11 cellular contexts compared by ENCODE assay signal in genomic region chr15:64462492-64462891, GRCh38. TPM values are rescaled to one million over a fixed set of nuclear protein-coding genes. Genes with fewer than 3 reads are reported as not detected.
A peak's percentile ranks its signal among the peaks of the same experiment; 100 is the strongest.
DNase-seq lines count a peak whose midpoint lies in the region; ATAC-seq, FAIRE-seq and TF ChIP-seq lines count a peak whose summit lies in the region.
"Had no signal": no experiment of that assay in that cellular context is flagged by ENCODE, and none has a peak within 500 bp of the region (broad histone marks: within the 10 kb centered on the region; RNA-seq: fewer than 3 reads in every experiment).

No MANE protein-coding gene starts in this region.

- TSS peak; percentile 40 for BruUV-seq in HepG2 (replicated peaks; lab: Mats Ljungman, UMichigan)

- TF ChIP-seq POLR2A in HepG2 (IDR thresholded peaks at IDR 0.05; ENCODE audit: insufficient read depth in 1 of 2, low read depth in 2 of 2, low read length in 2 of 2), result no peak
- TF ChIP-seq POLR2A in right lobe of liver (IDR thresholded peaks at IDR 0.05), result no peak
- no peak for TF ChIP-seq POLR2A in vagina (IDR thresholded peaks at IDR 0.05)

- no peak overlapping the region for H2AFZ ChIP-seq in HepG2 (ENCODE audit: low read length)

- H3K27ac ChIP-seq in HepG2 (ENCODE audit: extremely low read length, insufficient read depth, low read length) (no peak overlapping the region), right lobe of liver (no peak overlapping the region), vagina (peak overlapping the region; percentile 93)

- H3K4me1 Mint-ChIP-seq in activated naive CD8-positive, alpha-beta T cell treated with anti-CD3 and anti-CD28 coated beads, Interleukin-2, amount 50 U/mL, for 24 hours, result peaks cover 83% of the 10 kb centered on the region
- peaks cover 41% of the 10 kb centered on the region for H3K4me1 Mint-ChIP-seq in memory B cell

- no peak for FAIRE-seq in HepG2 (lab: Jason Lieb, UNC)
- FAIRE-seq: H54, islet of Langerhans had no signal

- no peak for TF ChIP-seq CTCF in HepG2 (CRISPR knock-in tag; IDR thresholded peaks at IDR 0.05)
- TF ChIP-seq CTCF in right lobe of liver (IDR thresholded peaks at IDR 0.05), result no peak
- TF ChIP-seq CTCF in vagina (IDR thresholded peaks at IDR 0.05), result no peak

- CTCF ChIA-PET in HepG2 (lab: Yijun Ruan, JAX; ENCODE audit: low intra/inter-chr PET ratio, low total read pairs), result no interaction called here

- H3K27me3 ChIP-seq in HepG2 (ENCODE audit: control insufficient read depth in 1 of 2, insufficient read depth in 2 of 2, low read length in 2 of 2), result no peaks in the 10 kb centered on the region
- H3K27me3 ChIP-seq in right lobe of liver, result no peaks in the 10 kb centered on the region
- H3K27me3 ChIP-seq in vagina, result no peaks in the 10 kb centered on the region

- H3K36me3 ChIP-seq in HepG2 (replicated peaks in 1 of 2; ENCODE audit: control insufficient read depth in 1 of 2, insufficient read depth in 2 of 2, low read length in 2 of 2) (no peaks in the 10 kb centered on the region; a peak in 1 of 5 replicates), right lobe of liver (no peaks in the 10 kb centered on the region), vagina (no peaks in the 10 kb centered on the region)

- H3K4me3 Mint-ChIP-seq in activated naive CD8-positive, alpha-beta T cell treated with anti-CD3 and anti-CD28 coated beads, Interleukin-2, amount 50 U/mL, for 24 hours, result peak overlapping the region; percentile 84
- peak overlapping the region; percentile 89 for H3K4me3 Mint-ChIP-seq in memory B cell

- no peak for DNase-seq in HepG2 (ENCODE audit: low spot score)
- DNase-seq in right lobe of liver, result no peak
- no peak for DNase-seq in activated naive CD8-positive, alpha-beta T cell treated with anti-CD3 and anti-CD28 coated beads, Interleukin-2, amount 50 U/mL, for 24 hours
- DNase-seq in memory B cell (ENCODE audit: low spot score in 2 of 2), result no peak
- no peak for DNase-seq in vagina (ENCODE audit: extremely low spot score in 2 of 2)
- DNase-seq in cerebellar nuclear complex (lab: John Stamatoyannopoulos, UW), result no peak
- DNase-seq in effector CD8-positive, alpha-beta T cell (lab: John Stamatoyannopoulos, UW), result no peak
- DNase-seq in activated effector memory CD4-positive, alpha-beta T cell treated with anti-CD3 and anti-CD28 coated beads, Interleukin-2, amount 50 U/mL, for 16 hours, result no peak
- DNase-seq: effector CD4-positive, alpha-beta T cell had no signal

- peaks cover 18% of the 10 kb centered on the region for H3K36me3 Mint-ChIP-seq in activated naive CD8-positive, alpha-beta T cell treated with anti-CD3 and anti-CD28 coated beads, Interleukin-2, amount 50 U/mL, for 24 hours (ENCODE audit: low read depth)
- no peaks in the 10 kb centered on the region for H3K36me3 Mint-ChIP-seq in memory B cell

- in situ Hi-C loops in HepG2 (cut with HindIII; ENCODE audit: extremely low pct_ligation_motif_present, low pct_unique_long_range_greater_than_20kb), result no loop called here

- H4K20me1 ChIP-seq in HepG2 (ENCODE audit: insufficient read depth, low read length), result peaks cover 11% of the 10 kb centered on the region; the same call in 1 of the 2 replicates

- no peaks in the 10 kb centered on the region for H3K9me3 Mint-ChIP-seq in activated naive CD8-positive, alpha-beta T cell treated with anti-CD3 and anti-CD28 coated beads, Interleukin-2, amount 50 U/mL, for 24 hours
- H3K9me3 Mint-ChIP-seq in memory B cell, result no peaks in the 10 kb centered on the region

- TF ChIP-seq EP300 in HepG2 (IDR thresholded peaks at IDR 0.05; ENCODE audit: low read depth in 2 of 2, low read length in 2 of 2), result no peak
- TF ChIP-seq EP300 in HepG2 (CRISPR knock-in tag; IDR thresholded peaks at IDR 0.05; ENCODE audit: borderline replicate concordance), result no peak

- H3K4me3 ChIP-seq in HepG2 (replicated peaks in 1 of 3; ENCODE audit: insufficient read depth in 1 of 3, low read depth in 2 of 3, low read length in 3 of 3) (no peak overlapping the region), right lobe of liver (no peak overlapping the region), vagina (no peak overlapping the region)

- ATAC-seq in HepG2, result no peak
- ATAC-seq in right lobe of liver, result no peak
- no peak for ATAC-seq in activated naive CD8-positive, alpha-beta T cell treated with anti-CD3 and anti-CD28 coated beads, Interleukin-2, amount 50 U/mL, for 24 hours
- no peak for ATAC-seq in memory B cell (ENCODE audit: low read depth)

- peaks cover 41% of the 10 kb centered on the region for H3K79me2 ChIP-seq in HepG2 (ENCODE audit: insufficient read depth, low read length)

- intact Hi-C loops in HepG2 (cut with micrococcal nuclease; ENCODE audit: unreplicated experiment), result no loop called here
- intact Hi-C loops in right lobe of liver (cut with DNase I), result no loop called here
- intact Hi-C loops in vagina (cut with DNase I), result loop anchor here (5.0 kb wide), 1 partner anchor 960 kb away; the partner anchor contains the start of gene USP3

- H3K9me3 ChIP-seq in HepG2 (ENCODE audit: low read length), result no peaks in the 10 kb centered on the region
- H3K9me3 ChIP-seq in right lobe of liver, result peaks cover 0 to 2% (median 0%) of the 10 kb centered on the region in 4 donors
- no peaks in the 10 kb centered on the region for H3K9me3 ChIP-seq in vagina

- H3K4me1 ChIP-seq in HepG2 (ENCODE audit: insufficient read depth, low read length) (peaks cover 63% of the 10 kb centered on the region), right lobe of liver (peaks cover 0 to 35% (median 7%) of the 10 kb centered on the region in 4 donors), vagina (peaks cover 73% of the 10 kb centered on the region)

- TF ChIP-seq RAD21 in HepG2 (CRISPR knock-in tag; IDR thresholded peaks at IDR 0.05), result no peak

- H3K27ac Mint-ChIP-seq in activated naive CD8-positive, alpha-beta T cell treated with anti-CD3 and anti-CD28 coated beads, Interleukin-2, amount 50 U/mL, for 24 hours, result no peak overlapping the region
- no peak overlapping the region for H3K27ac Mint-ChIP-seq in memory B cell

- H3K9ac ChIP-seq in HepG2 (ENCODE audit: insufficient read depth, low read depth, low read length), result no peak overlapping the region

- H3K27me3 Mint-ChIP-seq in activated naive CD8-positive, alpha-beta T cell treated with anti-CD3 and anti-CD28 coated beads, Interleukin-2, amount 50 U/mL, for 24 hours, result no peaks in the 10 kb centered on the region
- H3K27me3 Mint-ChIP-seq in memory B cell, result no peaks in the 10 kb centered on the region

- POLR2A ChIA-PET in HepG2 (lab: Yijun Ruan, JAX), result no interaction called here

- peak overlapping the region; percentile 85 for H3K4me2 ChIP-seq in HepG2 (ENCODE audit: low read depth, low read length)

TF ChIP-seq in HepG2, 621 proteins besides CTCF, POLR2A, EP300 and RAD21 (continues in another document):
- no peak for TF ChIP-seq MXI1 (IDR thresholded peaks at IDR 0.05; ENCODE audit: borderline replicate concordance, low read depth, low read length)
- no peak for TF ChIP-seq E2F1 (CRISPR knock-in tag; IDR thresholded peaks at IDR 0.05)
- TF ChIP-seq ZNF335 (CRISPR knock-in tag; IDR thresholded peaks at IDR 0.05), result no peak
- TF ChIP-seq HDAC1 (CRISPR knock-in tag; IDR thresholded peaks at IDR 0.05), result no peak
- no peak for TF ChIP-seq ZSCAN20 (CRISPR knock-in tag; IDR thresholded peaks at IDR 0.05; ENCODE audit: borderline replicate concordance)
- no peak for TF ChIP-seq STAG1 (CRISPR knock-in tag; IDR thresholded peaks at IDR 0.05)
- TF ChIP-seq ZNF367 (CRISPR knock-in tag; IDR thresholded peaks at IDR 0.05; ENCODE audit: borderline replicate concordance), result no peak
- TF ChIP-seq PBX2 (CRISPR knock-in tag; IDR thresholded peaks at IDR 0.05), result no peak

RNA-seq across cellular contexts. Expression of gene ZNF609, which starts 2.1 kb away (rescaled TPM):
- 8.9 and 9.1 TPM in 2 replicates for total RNA-seq in HepG2 (2016; rRNA removed; fragmentation: Illumina TruSeq; extraction: Trizol)
- 16.4 and 18.8 TPM in 2 replicates for total RNA-seq in HepG2 (2016; cell fraction: cytosol; rRNA removed; fragmentation: Illumina TruSeq; extraction: Trizol; ENCODE audit: low read depth)
- 7.5 and 8.4 TPM in 2 replicates for total RNA-seq in HepG2 (2016; cell fraction: insoluble cytoplasmic fraction; rRNA removed; fragmentation: Illumina TruSeq; extraction: Trizol)
- total RNA-seq in HepG2 (2016; cell fraction: membrane; rRNA removed; fragmentation: Illumina TruSeq; extraction: Trizol), result 9.1 and 10.8 TPM in 2 replicates
- 9.9 and 12.6 TPM in 2 replicates for total RNA-seq in HepG2 (2016; cell fraction: nucleus; rRNA removed; fragmentation: Illumina TruSeq; extraction: Trizol)
- 9.9 and 11.5 TPM in 2 replicates for polyA plus RNA-seq in HepG2 (2011; rRNA removed)
- polyA plus RNA-seq in HepG2 (2011; cell fraction: cytosol; rRNA removed), result 5.1 and 6.3 TPM in 2 replicates
- polyA plus RNA-seq in HepG2 (2011; cell fraction: nucleus; rRNA removed), result 8.3 and 14.7 TPM in 2 replicates
- 9.7 and 11.3 TPM in 2 replicates for polyA plus RNA-seq in HepG2 (2012)
- 0.28 and 0.34 TPM in 2 replicates for polyA plus RNA-seq in HepG2 (2016; cell fraction: cytosol; fragmentation: Illumina TruSeq; extraction: Trizol; ENCODE audit: low read depth)
- polyA plus RNA-seq in HepG2 (2016; cell fraction: insoluble cytoplasmic fraction; fragmentation: Illumina TruSeq; extraction: Trizol; ENCODE audit: low read depth), result 6.2 and 8.7 TPM in 2 replicates
- 1.2 and 1.5 TPM in 2 replicates for polyA plus RNA-seq in HepG2 (2016; cell fraction: membrane; fragmentation: Illumina TruSeq; extraction: Trizol; ENCODE audit: low read depth)
- polyA plus RNA-seq in HepG2 (2016; cell fraction: nucleus; fragmentation: Illumina TruSeq; extraction: Trizol; ENCODE audit: insufficient read depth, low read depth), result 9.8 and 10.0 TPM in 2 replicates
- polyA minus RNA-seq in HepG2 (2011; rRNA and poly(A)+ RNA removed; ENCODE audit: low replicate concordance), result 24.6 and 47.4 TPM in 2 replicates
- 9.9 and 12.1 TPM in 2 replicates for polyA minus RNA-seq in HepG2 (2011; cell fraction: cytosol; rRNA and poly(A)+ RNA removed)
- 19.3 and 20.1 TPM in 2 replicates for polyA minus RNA-seq in HepG2 (2011; cell fraction: nucleus; rRNA and poly(A)+ RNA removed)
- 10 to 100 TPM; 10.7 to 16.1 (median 13.5) TPM for total RNA-seq in right lobe of liver
- 33.1 TPM for total RNA-seq in vagina
